1 cellular context compared by ENCODE assay signal in the genomic region with DNA sequence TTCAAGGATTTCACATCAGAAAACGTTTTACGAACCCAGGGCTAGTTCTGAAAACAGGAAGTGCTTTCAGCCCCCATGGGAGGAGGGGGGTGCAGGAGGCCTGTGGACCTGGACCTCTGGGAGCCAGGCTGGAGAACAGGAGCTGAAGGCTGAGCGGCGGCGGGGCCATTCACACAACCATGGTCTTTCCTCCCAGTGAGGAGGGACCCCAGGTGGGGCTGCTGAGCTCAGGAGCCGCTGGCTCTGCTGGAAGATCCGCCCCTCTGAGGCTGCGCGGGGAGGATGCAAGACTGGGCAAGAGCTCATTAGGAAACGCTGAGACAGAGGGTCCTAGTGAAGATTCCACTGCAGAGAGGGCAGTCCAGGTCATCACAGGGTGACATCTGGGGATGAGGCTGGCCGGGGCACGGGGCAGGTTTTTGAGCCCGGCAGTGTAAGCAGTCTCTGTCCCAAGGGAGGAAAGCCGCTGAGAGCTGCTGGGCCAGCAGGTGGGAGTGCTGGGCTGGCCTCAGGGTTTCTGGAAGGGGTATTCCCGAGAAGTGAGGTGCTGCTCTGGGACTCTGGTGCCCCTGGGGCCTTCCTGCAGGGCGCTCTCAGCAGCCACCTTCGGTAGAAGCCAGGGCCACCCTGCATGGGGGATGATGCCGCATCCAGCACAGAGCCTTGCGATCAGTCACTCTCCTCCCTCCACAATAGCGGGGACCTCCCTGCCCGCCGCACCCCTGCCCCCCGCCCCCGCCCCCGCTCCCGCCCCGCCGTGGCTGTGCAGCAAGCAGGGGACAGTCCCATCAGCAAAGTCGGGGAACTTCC.
TF ChIP-seq lines count a peak whose summit lies in the region.

No MANE protein-coding gene starts in this region.

TF ChIP-seq in HepG2, 621 proteins besides CTCF, POLR2A, EP300 and RAD21 (continued from another document and continues in another):
- TF ChIP-seq, protein P1, sequence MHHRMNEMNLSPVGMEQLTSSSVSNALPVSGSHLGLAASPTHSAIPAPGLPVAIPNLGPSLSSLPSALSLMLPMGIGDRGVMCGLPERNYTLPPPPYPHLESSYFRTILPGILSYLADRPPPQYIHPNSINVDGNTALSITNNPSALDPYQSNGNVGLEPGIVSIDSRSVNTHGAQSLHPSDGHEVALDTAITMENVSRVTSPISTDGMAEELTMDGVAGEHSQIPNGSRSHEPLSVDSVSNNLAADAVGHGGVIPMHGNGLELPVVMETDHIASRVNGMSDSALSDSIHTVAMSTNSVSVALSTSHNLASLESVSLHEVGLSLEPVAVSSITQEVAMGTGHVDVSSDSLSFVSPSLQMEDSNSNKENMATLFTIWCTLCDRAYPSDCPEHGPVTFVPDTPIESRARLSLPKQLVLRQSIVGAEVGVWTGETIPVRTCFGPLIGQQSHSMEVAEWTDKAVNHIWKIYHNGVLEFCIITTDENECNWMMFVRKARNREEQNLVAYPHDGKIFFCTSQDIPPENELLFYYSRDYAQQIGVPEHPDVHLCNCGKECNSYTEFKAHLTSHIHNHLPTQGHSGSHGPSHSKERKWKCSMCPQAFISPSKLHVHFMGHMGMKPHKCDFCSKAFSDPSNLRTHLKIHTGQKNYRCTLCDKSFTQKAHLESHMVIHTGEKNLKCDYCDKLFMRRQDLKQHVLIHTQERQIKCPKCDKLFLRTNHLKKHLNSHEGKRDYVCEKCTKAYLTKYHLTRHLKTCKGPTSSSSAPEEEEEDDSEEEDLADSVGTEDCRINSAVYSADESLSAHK (CRISPR knock-in tag; IDR thresholded peaks at IDR 0.05; ENCODE audit: borderline replicate concordance) = no peak
- TF ChIP-seq MED1 (CRISPR knock-in tag; IDR thresholded peaks at IDR 0.05) (0 out of 2 replicates have a peak, but pooled peaks have one; percentile 26), ZNF672 (CRISPR knock-in tag; IDR thresholded peaks at IDR 0.05) (no peak), U2AF2 (IDR thresholded peaks at IDR 0.05; ENCODE audit: low read depth, low read length) (no peak), PHB2 (IDR thresholded peaks at IDR 0.05; ENCODE audit: partially characterized antibody) (no peak), MAFF (IDR thresholded peaks at IDR 0.05; ENCODE audit: low read depth, low read length) (no peak), KLF6 (CRISPR knock-in tag; IDR thresholded peaks at IDR 0.05) (no peak), RBFOX2 (IDR thresholded peaks at IDR 0.05; ENCODE audit: low read depth, low read length) (peak; percentile 21), ZNF296 (CRISPR knock-in tag; conservative IDR thresholded peaks at IDR 0.05) (no peak), ZSCAN25 (CRISPR knock-in tag; IDR thresholded peaks at IDR 0.05) (peak; percentile 74; the same call in 1 of the 2 replicates), SUZ12 (IDR thresholded peaks at IDR 0.05; ENCODE audit: low read depth, low read length) (no peak), ZNF230 (CRISPR knock-in tag; IDR thresholded peaks at IDR 0.05) (no peak), SOX13 (IDR thresholded peaks at IDR 0.05) (no peak), SOX13 (CRISPR knock-in tag; conservative IDR thresholded peaks at IDR 0.05 in 1 of 2, IDR thresholded peaks at IDR 0.05 in 1 of 2) (no peak), FOSL2 (CRISPR knock-in tag; IDR thresholded peaks at IDR 0.05) (no peak), NFATC3 (CRISPR knock-in tag; IDR thresholded peaks at IDR 0.05) (no peak), FOXK1 (CRISPR knock-in tag; IDR thresholded peaks at IDR 0.05; ENCODE audit: borderline replicate concordance, low read depth) (no peak), ZNF749 (CRISPR knock-in tag; IDR thresholded peaks at IDR 0.05; ENCODE audit: borderline replicate concordance) (no peak), ATAD3A (CRISPR knock-in tag; IDR thresholded peaks at IDR 0.05) (no peak), HNRNPLL (IDR thresholded peaks at IDR 0.05; ENCODE audit: low read depth, low read length, poor library complexity, severe bottlenecking) (peak; percentile 28), NR3C1 (CRISPR knock-in tag; IDR thresholded peaks at IDR 0.05) (no peak), NCOA5 (CRISPR knock-in tag; IDR thresholded peaks at IDR 0.05) (no peak), ZNF562 (CRISPR knock-in tag; IDR thresholded peaks at IDR 0.05; ENCODE audit: borderline replicate concordance) (no peak), ATF7 (IDR thresholded peaks at IDR 0.05) (no peak), ATF7 (CRISPR knock-in tag; IDR thresholded peaks at IDR 0.05) (no peak), ZBTB3 (CRISPR knock-in tag; IDR thresholded peaks at IDR 0.05; ENCODE audit: borderline replicate concordance, low read depth) (no peak), KLF13 (CRISPR knock-in tag; IDR thresholded peaks at IDR 0.05) (no peak), PHF20 (CRISPR knock-in tag; IDR thresholded peaks at IDR 0.05) (no peak), SAP130 (CRISPR knock-in tag; IDR thresholded peaks at IDR 0.05; ENCODE audit: low read depth) (peak; percentile 59), NBN (conservative IDR thresholded peaks at IDR 0.05) (no peak), GATAD2A (CRISPR knock-in tag; IDR thresholded peaks at IDR 0.05) (peak; percentile 56), HES4 (CRISPR knock-in tag; IDR thresholded peaks at IDR 0.05; ENCODE audit: borderline replicate concordance) (no peak), JDP2 (CRISPR knock-in tag; IDR thresholded peaks at IDR 0.05; ENCODE audit: borderline replicate concordance) (no peak), ZNF12 (CRISPR knock-in tag; IDR thresholded peaks at IDR 0.05) (no peak), ZNF432 (CRISPR knock-in tag; IDR thresholded peaks at IDR 0.05; ENCODE audit: borderline replicate concordance) (no peak), TOPORS (CRISPR knock-in tag; IDR thresholded peaks at IDR 0.05) (no peak), JUND (CRISPR knock-in tag; IDR thresholded peaks at IDR 0.05) (no peak), AGO2 (optimal IDR thresholded peaks at IDR 0.05; ENCODE audit: low read depth, low read length) (no peak)
- TF ChIP-seq, protein P2, sequence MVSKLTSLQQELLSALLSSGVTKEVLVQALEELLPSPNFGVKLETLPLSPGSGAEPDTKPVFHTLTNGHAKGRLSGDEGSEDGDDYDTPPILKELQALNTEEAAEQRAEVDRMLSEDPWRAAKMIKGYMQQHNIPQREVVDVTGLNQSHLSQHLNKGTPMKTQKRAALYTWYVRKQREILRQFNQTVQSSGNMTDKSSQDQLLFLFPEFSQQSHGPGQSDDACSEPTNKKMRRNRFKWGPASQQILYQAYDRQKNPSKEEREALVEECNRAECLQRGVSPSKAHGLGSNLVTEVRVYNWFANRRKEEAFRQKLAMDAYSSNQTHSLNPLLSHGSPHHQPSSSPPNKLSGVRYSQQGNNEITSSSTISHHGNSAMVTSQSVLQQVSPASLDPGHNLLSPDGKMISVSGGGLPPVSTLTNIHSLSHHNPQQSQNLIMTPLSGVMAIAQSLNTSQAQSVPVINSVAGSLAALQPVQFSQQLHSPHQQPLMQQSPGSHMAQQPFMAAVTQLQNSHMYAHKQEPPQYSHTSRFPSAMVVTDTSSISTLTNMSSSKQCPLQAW (CRISPR knock-in tag; IDR thresholded peaks at IDR 0.05) = 0 out of 2 replicates have a peak, but pooled peaks have one; percentile 28
- TF ChIP-seq, protein P3, sequence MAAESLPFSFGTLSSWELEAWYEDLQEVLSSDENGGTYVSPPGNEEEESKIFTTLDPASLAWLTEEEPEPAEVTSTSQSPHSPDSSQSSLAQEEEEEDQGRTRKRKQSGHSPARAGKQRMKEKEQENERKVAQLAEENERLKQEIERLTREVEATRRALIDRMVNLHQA (CRISPR knock-in tag; IDR thresholded peaks at IDR 0.05) = no peak
- TF ChIP-seq, protein P4, sequence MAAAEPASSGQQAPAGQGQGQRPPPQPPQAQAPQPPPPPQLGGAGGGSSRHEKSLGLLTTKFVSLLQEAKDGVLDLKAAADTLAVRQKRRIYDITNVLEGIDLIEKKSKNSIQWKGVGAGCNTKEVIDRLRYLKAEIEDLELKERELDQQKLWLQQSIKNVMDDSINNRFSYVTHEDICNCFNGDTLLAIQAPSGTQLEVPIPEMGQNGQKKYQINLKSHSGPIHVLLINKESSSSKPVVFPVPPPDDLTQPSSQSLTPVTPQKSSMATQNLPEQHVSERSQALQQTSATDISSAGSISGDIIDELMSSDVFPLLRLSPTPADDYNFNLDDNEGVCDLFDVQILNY (CRISPR knock-in tag; conservative IDR thresholded peaks at IDR 0.05) = no peak
- TF ChIP-seq, protein P5, sequence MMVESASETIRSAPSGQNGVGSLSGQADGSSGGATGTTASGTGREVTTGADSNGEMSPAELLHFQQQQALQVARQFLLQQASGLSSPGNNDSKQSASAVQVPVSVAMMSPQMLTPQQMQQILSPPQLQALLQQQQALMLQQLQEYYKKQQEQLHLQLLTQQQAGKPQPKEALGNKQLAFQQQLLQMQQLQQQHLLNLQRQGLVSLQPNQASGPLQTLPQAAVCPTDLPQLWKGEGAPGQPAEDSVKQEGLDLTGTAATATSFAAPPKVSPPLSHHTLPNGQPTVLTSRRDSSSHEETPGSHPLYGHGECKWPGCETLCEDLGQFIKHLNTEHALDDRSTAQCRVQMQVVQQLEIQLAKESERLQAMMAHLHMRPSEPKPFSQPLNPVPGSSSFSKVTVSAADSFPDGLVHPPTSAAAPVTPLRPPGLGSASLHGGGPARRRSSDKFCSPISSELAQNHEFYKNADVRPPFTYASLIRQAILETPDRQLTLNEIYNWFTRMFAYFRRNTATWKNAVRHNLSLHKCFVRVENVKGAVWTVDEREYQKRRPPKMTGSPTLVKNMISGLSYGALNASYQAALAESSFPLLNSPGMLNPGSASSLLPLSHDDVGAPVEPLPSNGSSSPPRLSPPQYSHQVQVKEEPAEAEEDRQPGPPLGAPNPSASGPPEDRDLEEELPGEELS (CRISPR knock-in tag; IDR thresholded peaks at IDR 0.05) = no peak
- TF ChIP-seq, protein P6, sequence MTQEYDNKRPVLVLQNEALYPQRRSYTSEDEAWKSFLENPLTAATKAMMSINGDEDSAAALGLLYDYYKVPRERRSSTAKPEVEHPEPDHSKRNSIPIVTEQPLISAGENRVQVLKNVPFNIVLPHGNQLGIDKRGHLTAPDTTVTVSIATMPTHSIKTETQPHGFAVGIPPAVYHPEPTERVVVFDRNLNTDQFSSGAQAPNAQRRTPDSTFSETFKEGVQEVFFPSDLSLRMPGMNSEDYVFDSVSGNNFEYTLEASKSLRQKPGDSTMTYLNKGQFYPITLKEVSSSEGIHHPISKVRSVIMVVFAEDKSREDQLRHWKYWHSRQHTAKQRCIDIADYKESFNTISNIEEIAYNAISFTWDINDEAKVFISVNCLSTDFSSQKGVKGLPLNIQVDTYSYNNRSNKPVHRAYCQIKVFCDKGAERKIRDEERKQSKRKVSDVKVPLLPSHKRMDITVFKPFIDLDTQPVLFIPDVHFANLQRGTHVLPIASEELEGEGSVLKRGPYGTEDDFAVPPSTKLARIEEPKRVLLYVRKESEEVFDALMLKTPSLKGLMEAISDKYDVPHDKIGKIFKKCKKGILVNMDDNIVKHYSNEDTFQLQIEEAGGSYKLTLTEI (CRISPR knock-in tag; conservative IDR thresholded peaks at IDR 0.05) = no peak
- TF ChIP-seq, protein P7, sequence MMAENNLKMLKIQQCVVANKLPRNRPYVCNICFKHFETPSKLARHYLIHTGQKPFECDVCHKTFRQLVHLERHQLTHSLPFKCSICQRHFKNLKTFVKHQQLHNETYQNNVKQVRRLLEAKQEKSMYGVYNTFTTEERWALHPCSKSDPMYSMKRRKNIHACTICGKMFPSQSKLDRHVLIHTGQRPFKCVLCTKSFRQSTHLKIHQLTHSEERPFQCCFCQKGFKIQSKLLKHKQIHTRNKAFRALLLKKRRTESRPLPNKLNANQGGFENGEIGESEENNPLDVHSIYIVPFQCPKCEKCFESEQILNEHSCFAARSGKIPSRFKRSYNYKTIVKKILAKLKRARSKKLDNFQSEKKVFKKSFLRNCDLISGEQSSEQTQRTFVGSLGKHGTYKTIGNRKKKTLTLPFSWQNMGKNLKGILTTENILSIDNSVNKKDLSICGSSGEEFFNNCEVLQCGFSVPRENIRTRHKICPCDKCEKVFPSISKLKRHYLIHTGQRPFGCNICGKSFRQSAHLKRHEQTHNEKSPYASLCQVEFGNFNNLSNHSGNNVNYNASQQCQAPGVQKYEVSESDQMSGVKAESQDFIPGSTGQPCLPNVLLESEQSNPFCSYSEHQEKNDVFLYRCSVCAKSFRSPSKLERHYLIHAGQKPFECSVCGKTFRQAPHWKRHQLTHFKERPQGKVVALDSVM (CRISPR knock-in tag; IDR thresholded peaks at IDR 0.05) = no peak
- TF ChIP-seq, protein P8, sequence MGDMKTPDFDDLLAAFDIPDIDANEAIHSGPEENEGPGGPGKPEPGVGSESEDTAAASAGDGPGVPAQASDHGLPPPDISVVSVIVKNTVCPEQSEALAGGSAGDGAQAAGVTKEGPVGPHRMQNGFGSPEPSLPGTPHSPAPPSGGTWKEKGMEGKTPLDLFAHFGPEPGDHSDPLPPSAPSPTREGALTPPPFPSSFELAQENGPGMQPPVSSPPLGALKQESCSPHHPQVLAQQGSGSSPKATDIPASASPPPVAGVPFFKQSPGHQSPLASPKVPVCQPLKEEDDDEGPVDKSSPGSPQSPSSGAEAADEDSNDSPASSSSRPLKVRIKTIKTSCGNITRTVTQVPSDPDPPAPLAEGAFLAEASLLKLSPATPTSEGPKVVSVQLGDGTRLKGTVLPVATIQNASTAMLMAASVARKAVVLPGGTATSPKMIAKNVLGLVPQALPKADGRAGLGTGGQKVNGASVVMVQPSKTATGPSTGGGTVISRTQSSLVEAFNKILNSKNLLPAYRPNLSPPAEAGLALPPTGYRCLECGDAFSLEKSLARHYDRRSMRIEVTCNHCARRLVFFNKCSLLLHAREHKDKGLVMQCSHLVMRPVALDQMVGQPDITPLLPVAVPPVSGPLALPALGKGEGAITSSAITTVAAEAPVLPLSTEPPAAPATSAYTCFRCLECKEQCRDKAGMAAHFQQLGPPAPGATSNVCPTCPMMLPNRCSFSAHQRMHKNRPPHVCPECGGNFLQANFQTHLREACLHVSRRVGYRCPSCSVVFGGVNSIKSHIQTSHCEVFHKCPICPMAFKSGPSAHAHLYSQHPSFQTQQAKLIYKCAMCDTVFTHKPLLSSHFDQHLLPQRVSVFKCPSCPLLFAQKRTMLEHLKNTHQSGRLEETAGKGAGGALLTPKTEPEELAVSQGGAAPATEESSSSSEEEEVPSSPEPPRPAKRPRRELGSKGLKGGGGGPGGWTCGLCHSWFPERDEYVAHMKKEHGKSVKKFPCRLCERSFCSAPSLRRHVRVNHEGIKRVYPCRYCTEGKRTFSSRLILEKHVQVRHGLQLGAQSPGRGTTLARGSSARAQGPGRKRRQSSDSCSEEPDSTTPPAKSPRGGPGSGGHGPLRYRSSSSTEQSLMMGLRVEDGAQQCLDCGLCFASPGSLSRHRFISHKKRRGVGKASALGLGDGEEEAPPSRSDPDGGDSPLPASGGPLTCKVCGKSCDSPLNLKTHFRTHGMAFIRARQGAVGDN (CRISPR knock-in tag; IDR thresholded peaks at IDR 0.05) = peak; percentile 69
- TF ChIP-seq, protein P9, sequence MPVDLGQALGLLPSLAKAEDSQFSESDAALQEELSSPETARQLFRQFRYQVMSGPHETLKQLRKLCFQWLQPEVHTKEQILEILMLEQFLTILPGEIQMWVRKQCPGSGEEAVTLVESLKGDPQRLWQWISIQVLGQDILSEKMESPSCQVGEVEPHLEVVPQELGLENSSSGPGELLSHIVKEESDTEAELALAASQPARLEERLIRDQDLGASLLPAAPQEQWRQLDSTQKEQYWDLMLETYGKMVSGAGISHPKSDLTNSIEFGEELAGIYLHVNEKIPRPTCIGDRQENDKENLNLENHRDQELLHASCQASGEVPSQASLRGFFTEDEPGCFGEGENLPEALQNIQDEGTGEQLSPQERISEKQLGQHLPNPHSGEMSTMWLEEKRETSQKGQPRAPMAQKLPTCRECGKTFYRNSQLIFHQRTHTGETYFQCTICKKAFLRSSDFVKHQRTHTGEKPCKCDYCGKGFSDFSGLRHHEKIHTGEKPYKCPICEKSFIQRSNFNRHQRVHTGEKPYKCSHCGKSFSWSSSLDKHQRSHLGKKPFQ (CRISPR knock-in tag; IDR thresholded peaks at IDR 0.05; ENCODE audit: insufficient replicate concordance) = no peak
